Comparison of ENCODE assay signal across 1 cellular context in genomic region chr6:96897396-96898240, GRCh38.
TF ChIP-seq lines count a peak whose summit lies in the region.

Gene NDUFAF4, minus strand, starts transcription at chr6:96897891. Its CDS starts 90 bp downstream, at chr6:96897801.

TF ChIP-seq in HepG2, 621 proteins besides CTCF, POLR2A, EP300 and RAD21 (continued from another document and continues in another):
- TF ChIP-seq KLF9 (CRISPR knock-in tag; IDR thresholded peaks at IDR 0.05; ENCODE audit: low read depth) = peak; percentile 21; the same call in 1 of the 2 replicates
- peak; percentile 43; the same call in 1 of the 2 replicates for TF ChIP-seq ZNF792 (CRISPR knock-in tag; IDR thresholded peaks at IDR 0.05)
- no peak for TF ChIP-seq ZNF773 (CRISPR knock-in tag; IDR thresholded peaks at IDR 0.05; ENCODE audit: borderline replicate concordance)
- no peak for TF ChIP-seq TIGD3 (CRISPR knock-in tag; IDR thresholded peaks at IDR 0.05; ENCODE audit: borderline replicate concordance)
- no peak for TF ChIP-seq ZNF143 (CRISPR knock-in tag; IDR thresholded peaks at IDR 0.05)
- TF ChIP-seq DMTF1 (CRISPR knock-in tag; IDR thresholded peaks at IDR 0.05) = no peak
- no peak; the same call in none of the 2 replicates for TF ChIP-seq SP4 (CRISPR knock-in tag; IDR thresholded peaks at IDR 0.05)
- TF ChIP-seq ZFX (CRISPR knock-in tag; IDR thresholded peaks at IDR 0.05; ENCODE audit: low read depth) = peak; percentile 92
- no peak; the same call in none of the 2 replicates for TF ChIP-seq PAXIP1 (CRISPR knock-in tag; conservative IDR thresholded peaks at IDR 0.05)
- no peak for TF ChIP-seq ZFP62 (CRISPR knock-in tag; IDR thresholded peaks at IDR 0.05)
- TF ChIP-seq EED (CRISPR knock-in tag; IDR thresholded peaks at IDR 0.05) = no peak
- no peak for TF ChIP-seq CEBPB (IDR thresholded peaks at IDR 0.05; ENCODE audit: borderline replicate concordance, low read depth, low read length)
- TF ChIP-seq KLF12 (CRISPR knock-in tag; IDR thresholded peaks at IDR 0.05; ENCODE audit: borderline replicate concordance) = no peak
- no peak for TF ChIP-seq SKIL (CRISPR knock-in tag; IDR thresholded peaks at IDR 0.05; ENCODE audit: borderline replicate concordance)
- TF ChIP-seq ZNF180 (CRISPR knock-in tag; IDR thresholded peaks at IDR 0.05; ENCODE audit: borderline replicate concordance, low read depth) = no peak
- no peak for TF ChIP-seq SP1 (IDR thresholded peaks at IDR 0.05)
- peak; percentile 27; the same call in 1 of the 2 replicates for TF ChIP-seq SP1 (CRISPR knock-in tag; IDR thresholded peaks at IDR 0.05)
- peak; percentile 41 for TF ChIP-seq TEAD3 (CRISPR knock-in tag; optimal IDR thresholded peaks at IDR 0.05; ENCODE audit: borderline replicate concordance)
- peak; percentile 93 for TF ChIP-seq ZNF564 (CRISPR knock-in tag; IDR thresholded peaks at IDR 0.05)
- peak; percentile 99 for TF ChIP-seq ZNF574 (CRISPR knock-in tag; IDR thresholded peaks at IDR 0.05)
- TF ChIP-seq GPN1 (CRISPR knock-in tag; IDR thresholded peaks at IDR 0.05; ENCODE audit: borderline replicate concordance) = no peak
- peak; percentile 63; the same call in 1 of the 2 replicates for TF ChIP-seq IRF2 (CRISPR knock-in tag; IDR thresholded peaks at IDR 0.05)
- no peak for TF ChIP-seq ZHX1 (CRISPR knock-in tag; IDR thresholded peaks at IDR 0.05; ENCODE audit: low read depth)
- TF ChIP-seq SKI (IDR thresholded peaks at IDR 0.05; ENCODE audit: partially characterized antibody) = peak; percentile 43
- no peak for TF ChIP-seq ZSCAN29 (CRISPR knock-in tag; conservative IDR thresholded peaks at IDR 0.05)
- no peak for TF ChIP-seq ZFP36L2 (CRISPR knock-in tag; IDR thresholded peaks at IDR 0.05)
- peak; percentile 88; the same call in 1 of the 2 replicates for TF ChIP-seq ZNF674 (CRISPR knock-in tag; IDR thresholded peaks at IDR 0.05; ENCODE audit: low read depth)
- TF ChIP-seq ZNF784 (CRISPR knock-in tag; IDR thresholded peaks at IDR 0.05; ENCODE audit: borderline replicate concordance) = 0 out of 2 replicates have a peak, but pooled peaks have one; percentile 44
- TF ChIP-seq TCF12 (IDR thresholded peaks at IDR 0.05) = no peak
- TF ChIP-seq TCF12 (CRISPR knock-in tag; IDR thresholded peaks at IDR 0.05) = no peak
- TF ChIP-seq NR3C1 (CRISPR knock-in tag; IDR thresholded peaks at IDR 0.05) = no peak
- TF ChIP-seq THRA (CRISPR knock-in tag; IDR thresholded peaks at IDR 0.05; ENCODE audit: borderline replicate concordance) = no peak
- no peak; the same call in 1 of the 2 replicates for TF ChIP-seq SP140L (CRISPR knock-in tag; IDR thresholded peaks at IDR 0.05; ENCODE audit: borderline replicate concordance)
- TF ChIP-seq EEA1 (CRISPR knock-in tag; IDR thresholded peaks at IDR 0.05; ENCODE audit: borderline replicate concordance) = no peak
- TF ChIP-seq THYN1 (CRISPR knock-in tag; IDR thresholded peaks at IDR 0.05; ENCODE audit: borderline replicate concordance, low read depth) = no peak
- TF ChIP-seq RCOR2 (CRISPR knock-in tag; IDR thresholded peaks at IDR 0.05) = no peak
- no peak for TF ChIP-seq SOX5 (CRISPR knock-in tag; IDR thresholded peaks at IDR 0.05; ENCODE audit: borderline replicate concordance)
- TF ChIP-seq ZNF280B (CRISPR knock-in tag; IDR thresholded peaks at IDR 0.05; ENCODE audit: borderline replicate concordance) = peak; percentile 35; the same call in 1 of the 2 replicates
- TF ChIP-seq ZNF414 (CRISPR knock-in tag; IDR thresholded peaks at IDR 0.05) = peak; percentile 90
- no peak for TF ChIP-seq ZNF782 (CRISPR knock-in tag; IDR thresholded peaks at IDR 0.05; ENCODE audit: borderline replicate concordance)
